9 cellular contexts compared by ENCODE assay signal in the genomic region with DNA sequence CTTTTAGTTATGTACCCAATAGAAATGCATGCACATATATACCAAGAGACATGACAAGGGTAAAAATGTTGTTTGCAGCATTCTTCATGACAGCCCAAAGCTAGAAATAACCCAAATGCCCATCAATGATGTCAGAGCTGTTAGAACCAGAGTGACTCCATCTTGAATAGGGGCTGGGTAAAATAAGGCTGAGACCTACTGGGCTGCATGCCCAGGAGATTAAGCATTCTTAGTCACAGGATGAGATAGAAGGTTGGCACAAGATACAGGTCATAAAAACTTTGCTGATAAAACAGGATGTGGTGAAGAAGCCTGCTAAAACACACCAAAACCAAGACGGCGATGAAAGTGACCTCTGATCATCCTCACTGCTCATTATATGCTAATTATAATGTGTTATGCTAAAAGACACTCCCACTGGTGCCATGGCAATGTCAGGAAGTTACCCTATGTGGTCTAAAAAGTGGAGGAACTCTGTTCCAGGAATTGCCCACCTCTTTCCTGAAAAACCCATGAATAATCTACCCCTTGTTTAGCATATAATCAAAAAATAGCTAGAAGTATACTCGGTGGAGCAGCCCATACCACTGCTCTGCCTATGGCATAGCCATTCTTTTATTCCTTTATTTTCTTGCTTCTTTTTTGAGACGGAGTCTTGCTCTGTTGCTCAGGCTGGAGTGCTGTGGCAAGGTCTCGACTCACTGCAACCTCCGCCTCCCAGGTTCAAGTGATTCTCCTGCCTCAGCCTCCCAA. TPM values are rescaled to one million over a fixed set of nuclear protein-coding genes. Genes with fewer than 3 reads are reported as not detected.
DNase-seq lines count a peak whose midpoint lies in the region; ATAC-seq and TF ChIP-seq lines count a peak whose summit lies in the region.
"Had no signal": no experiment of that assay in that cellular context is flagged by ENCODE, and none has a peak within 500 bp of the region (broad histone marks: within the 10 kb centered on the region; RNA-seq: fewer than 3 reads in every experiment).

No MANE protein-coding gene starts in this region.

- peak; percentile 58 for ATAC-seq in HCT116
- peak; percentile 72 for ATAC-seq in SK-N-SH treated with all-trans-retinoic acid at 6 μM for 48 hours
- ATAC-seq in central memory CD8-positive, alpha-beta T cell (replicated peaks; ENCODE audit: extremely low read depth, poor library complexity, severe bottlenecking): peak; percentile 94
- no peak for ATAC-seq in GM21737 (IDR thresholded peaks at IDR 0.05; ENCODE audit: unreplicated experiment)

- H3K9ac ChIP-seq in HCT116 (ENCODE audit: low read length): no peak overlapping the region
- H3K9ac ChIP-seq in neural progenitor cell: no peak overlapping the region

- H4K20me1 ChIP-seq in HCT116 (ENCODE audit: insufficient read depth) (no peaks in the 10 kb centered on the region), neural progenitor cell (ENCODE audit: low read depth) (no peaks in the 10 kb centered on the region)

- H3K9me3 ChIP-seq in HCT116 (ENCODE audit: control insufficient read depth in 1 of 2, insufficient read depth in 1 of 2, low read depth in 1 of 2, low read length in 2 of 2) (no peaks in the 10 kb centered on the region), neural progenitor cell (ENCODE audit: low read depth) (no peaks in the 10 kb centered on the region)

- H3K4me3 ChIP-seq in HCT116 (replicated peaks in 1 of 2; ENCODE audit: low read depth in 1 of 2, low read length in 2 of 2) (no peak overlapping the region), neural progenitor cell (no peak overlapping the region)

- CTCF ChIA-PET in HCT116 (lab: Charles Lee): no interaction called here

- peak; percentile 4 for DNase-seq in HCT116 (ENCODE audit: low read depth, low spot score)
- DNase-seq in central memory CD8-positive, alpha-beta T cell (ENCODE audit: low spot score in 2 of 2): peak in 1 of 2 donors; percentile 47
- DNase-seq in stimulated activated CD4-positive, alpha-beta T cell treated with anti-CD3 and anti-CD28 coated beads, Interleukin-2, amount 100 ng/mL, for 48 hours: peak; percentile 35 to 37
- no peak for DNase-seq in NCI-H1417 treated with DMSO at 0.1 percent for 48 hours (lab: John Stamatoyannopoulos, UW)
- no peak for DNase-seq in GM13976 (ENCODE audit: low spot score)
- no peak for DNase-seq in neural progenitor cell (ENCODE audit: low spot score)
- DNase-seq: right cardiac atrium had no signal

- H3K36me3 Mint-ChIP-seq in central memory CD8-positive, alpha-beta T cell (ENCODE audit: insufficient read depth): peaks cover 7% of the 10 kb centered on the region
- peaks cover 6% of the 10 kb centered on the region for H3K36me3 Mint-ChIP-seq in neural progenitor cell

- peak overlapping the region; percentile 82 for H3K27ac Mint-ChIP-seq in central memory CD8-positive, alpha-beta T cell (ENCODE audit: low read depth)
- H3K27ac Mint-ChIP-seq in neural progenitor cell: no peak overlapping the region

- H2AFZ ChIP-seq in HCT116 (ENCODE audit: low read depth, low read length, poor library complexity, severe bottlenecking) (no peak overlapping the region), neural progenitor cell (replicated peaks) (no peak overlapping the region)

- no peaks in the 10 kb centered on the region; a peak in 1 of 4 replicates for H3K36me3 ChIP-seq in HCT116 (ENCODE audit: control insufficient read depth in 1 of 2, insufficient read depth in 2 of 2, low read length in 2 of 2)
- H3K36me3 ChIP-seq in neural progenitor cell: no peaks in the 10 kb centered on the region

- H3K4me1 ChIP-seq in HCT116 (ENCODE audit: control insufficient read depth in 1 of 2, insufficient read depth in 2 of 2, low read length in 2 of 2): peaks cover 0 to 14% of the 10 kb centered on the region in 2 experiments; a peak in 2 of 4 replicates
- H3K4me1 ChIP-seq in neural progenitor cell: no peaks in the 10 kb centered on the region

- H3K27me3 Mint-ChIP-seq in central memory CD8-positive, alpha-beta T cell: no peaks in the 10 kb centered on the region
- peaks cover 4% of the 10 kb centered on the region for H3K27me3 Mint-ChIP-seq in neural progenitor cell (ENCODE audit: insufficient read depth, low read depth)

- intact Hi-C loops in HCT116 (cut with micrococcal nuclease): no loop called here

- RAD21 ChIA-PET in HCT116 (lab: Charles Lee; ENCODE audit: low non-redundant PET in 1 of 2, low total read pairs in 2 of 2, uncharacterized antibody in 2 of 2, unreplicated experiment in 2 of 2): no interaction called here

- in situ Hi-C loops in GM13976 (cut with MboI; ENCODE audit: low sequenced_read_pairs, unreplicated experiment): no loop called here

- TF ChIP-seq POLR2A in HCT116 (IDR thresholded peaks at IDR 0.05; ENCODE audit: borderline replicate concordance, extremely low read depth, insufficient read depth, insufficient read length): no peak

- POLR2A ChIA-PET in HCT116 (lab: Charles Lee): no interaction called here

- no peak for TF ChIP-seq CTCF in HCT116 (IDR thresholded peaks at IDR 0.05 in 2 of 3, conservative IDR thresholded peaks at IDR 0.05 in 1 of 3; ENCODE audit: borderline replicate concordance in 1 of 3, insufficient read depth in 1 of 3, low read depth in 2 of 3, low read length in 2 of 3)
- no peak for TF ChIP-seq CTCF in GM13976 (IDR thresholded peaks at IDR 0.05; ENCODE audit: borderline replicate concordance, control extremely low read depth, extremely low read depth, insufficient read depth, missing control alignments)
- TF ChIP-seq CTCF in neural progenitor cell (IDR thresholded peaks at IDR 0.05): no peak

- H3K79me2 ChIP-seq in HCT116 (ENCODE audit: insufficient read depth, low read length): no peaks in the 10 kb centered on the region
- H3K79me2 ChIP-seq in neural progenitor cell (ENCODE audit: low read depth): no peaks in the 10 kb centered on the region

- no peak for TF ChIP-seq RAD21 in HCT116 (IDR thresholded peaks at IDR 0.05; ENCODE audit: low read depth)

- no TSS peak for BruUV-seq in HCT116 (replicated peaks; lab: Mats Ljungman, UMichigan)

- H3K27ac ChIP-seq in HCT116 (ENCODE audit: low read depth, low read length) (no peak overlapping the region), neural progenitor cell (no peak overlapping the region)

- no peaks in the 10 kb centered on the region for H3F3A ChIP-seq in neural progenitor cell (ENCODE audit: low read depth)

- H3K27me3 ChIP-seq in HCT116 (ENCODE audit: insufficient read depth, low read length) (no peaks in the 10 kb centered on the region), neural progenitor cell (no peaks in the 10 kb centered on the region)

- H3K9me3 Mint-ChIP-seq in central memory CD8-positive, alpha-beta T cell: no peaks in the 10 kb centered on the region
- no peaks in the 10 kb centered on the region for H3K9me3 Mint-ChIP-seq in neural progenitor cell

- H3K4me2 ChIP-seq in HCT116 (ENCODE audit: low read length): peak overlapping the region; percentile 11; the same call in 1 of the 2 replicates
- no peak overlapping the region for H3K4me2 ChIP-seq in neural progenitor cell

- no peaks in the 10 kb centered on the region for H3K9me2 ChIP-seq in HCT116 (ENCODE audit: insufficient read depth)

- H3K4me1 Mint-ChIP-seq in central memory CD8-positive, alpha-beta T cell: peaks cover 33% of the 10 kb centered on the region
- H3K4me1 Mint-ChIP-seq in neural progenitor cell: no peaks in the 10 kb centered on the region

- H3K4me3 Mint-ChIP-seq in central memory CD8-positive, alpha-beta T cell: no peak overlapping the region
- no peak overlapping the region for H3K4me3 Mint-ChIP-seq in neural progenitor cell

TF ChIP-seq in HCT116, 20 proteins besides CTCF, POLR2A, EP300 and RAD21:
- TF ChIP-seq JUND (IDR thresholded peaks at IDR 0.05): 0 out of 2 replicates have a peak, but pooled peaks have one; percentile 26
- TF ChIP-seq YY1 (IDR thresholded peaks at IDR 0.05; ENCODE audit: extremely low read depth, insufficient replicate concordance, low read depth, low read length): peak; percentile 40
- no peak for TF ChIP-seq ZFX (IDR thresholded peaks at IDR 0.05)
- TF ChIP-seq FOSL1 (IDR thresholded peaks at IDR 0.05; ENCODE audit: low read depth): peak; percentile 45; the same call in 1 of the 2 replicates
- no peak for TF ChIP-seq EZH2 (IDR thresholded peaks at IDR 0.05)
- peak; percentile 35; the same call in 1 of the 2 replicates for TF ChIP-seq CBX3 (IDR thresholded peaks at IDR 0.05; ENCODE audit: low read depth)
TF ChIP-seq in HCT116: peak in this region for 4.

TF ChIP-seq in SK-N-SH treated with all-trans-retinoic acid at 6 μM for 48 hours, 23 proteins besides CTCF, POLR2A, EP300 and RAD21 (continues in another document):
- TF ChIP-seq ZNF70 (CRISPR knock-in tag; IDR thresholded peaks at IDR 0.05) (no peak), POU6F1 (CRISPR knock-in tag; IDR thresholded peaks at IDR 0.05; ENCODE audit: borderline replicate concordance, low read depth) (peak; percentile 98), ZNF8 (CRISPR knock-in tag; IDR thresholded peaks at IDR 0.05) (peak; percentile 83; the same call in 1 of the 2 replicates), ZNF565 (CRISPR knock-in tag; conservative IDR thresholded peaks at IDR 0.05; ENCODE audit: low read depth) (peak; percentile 81; the same call in 1 of the 2 replicates), BACH2 (CRISPR knock-in tag; IDR thresholded peaks at IDR 0.05; ENCODE audit: borderline replicate concordance) (peak; percentile 79; the same call in 1 of the 2 replicates), OSR1 (CRISPR knock-in tag; IDR thresholded peaks at IDR 0.05) (peak; percentile 98)

RNA-seq across cellular contexts. Expression of gene ZBTB11, which starts 32.9 kb away (rescaled TPM):
- 20.4 TPM for total RNA-seq in HCT116 (2021; ENCODE audit: unreplicated experiment)
- 7.2 and 7.5 TPM in 2 replicates for polyA plus RNA-seq in HCT116 (2012)
- 19.8 and 30.2 TPM in 2 replicates for total RNA-seq in neural progenitor cell (ENCODE audit: low replicate concordance)

RNA-seq across cellular contexts. Expression of gene RPL24, which starts 42.5 kb away (rescaled TPM):
- total RNA-seq in HCT116 (2021; ENCODE audit: unreplicated experiment): 1,397 TPM
- polyA plus RNA-seq in HCT116 (2012): 839 and 1,049 TPM in 2 replicates
- total RNA-seq in neural progenitor cell (ENCODE audit: low replicate concordance): 2,339 and 2,343 TPM in 2 replicates

Comparison
In these comparisons a context has a peak if more than half of its experiments do, and no peak if none do; other contexts are left out.
1. DNase-seq: peak in HCT116 (single experiment) and stimulated activated CD4-positive, alpha-beta T cell treated with anti-CD3 and anti-CD28 coated beads, Interleukin-2, amount 100 ng/mL, for 48 hours (2 of 2); none in NCI-H1417 treated with DMSO at 0.1 percent for 48 hours (single experiment), GM13976 (single experiment) and neural progenitor cell (single experiment).